Comparison of ENCODE assay signal across 8 cellular contexts in genomic region chr7:50409856-50410468, GRCh38. TPM values are rescaled to one million over a fixed set of nuclear protein-coding genes. Genes with fewer than 3 reads are reported as not detected.
DNase-seq lines count a peak whose midpoint lies in the region; ATAC-seq, FAIRE-seq and TF ChIP-seq lines count a peak whose summit lies in the region.

No MANE protein-coding gene starts in this region.

- H3K27me3 Mint-ChIP-seq in dendritic cell treated with granulocyte-macrophage colony-stimulating factor and Interleukin-4, amounts not matched to agents 40 ng/mL and 50 ng/mL, for 4 days = no peaks in the 10 kb centered on the region

- peaks cover 14% of the 10 kb centered on the region for H3K36me3 Mint-ChIP-seq in dendritic cell treated with granulocyte-macrophage colony-stimulating factor and Interleukin-4, amounts not matched to agents 40 ng/mL and 50 ng/mL, for 4 days (ENCODE audit: low read depth)

- FAIRE-seq in GM12892 (lab: Jason Lieb, UNC) = peak; percentile 93

- DNase-seq in GM12892 (ENCODE audit: insufficient read length) (peak; percentile 37), NCI-H446 (lab: John Stamatoyannopoulos, UW) (no peak), LoVo (ENCODE audit: low spot score) (no peak), DMS53 (lab: John Stamatoyannopoulos, UW) (no peak), EL (no peak)

- peak overlapping the region; percentile 52 for H3K4me3 Mint-ChIP-seq in dendritic cell treated with granulocyte-macrophage colony-stimulating factor and Interleukin-4, amounts not matched to agents 40 ng/mL and 50 ng/mL, for 4 days

- ATAC-seq in GM19467 (IDR thresholded peaks at IDR 0.05; ENCODE audit: unreplicated experiment) (peak; percentile 54), HG03378 (IDR thresholded peaks at IDR 0.05; ENCODE audit: unreplicated experiment) (peak; percentile 66)

- peak overlapping the region; percentile 86 for H3K27ac Mint-ChIP-seq in dendritic cell treated with granulocyte-macrophage colony-stimulating factor and Interleukin-4, amounts not matched to agents 40 ng/mL and 50 ng/mL, for 4 days

- H3K4me1 Mint-ChIP-seq in dendritic cell treated with granulocyte-macrophage colony-stimulating factor and Interleukin-4, amounts not matched to agents 40 ng/mL and 50 ng/mL, for 4 days (ENCODE audit: low read depth) = peaks cover 99% of the 10 kb centered on the region

- no peak for TF ChIP-seq POLR2A in GM12892 (IDR thresholded peaks at IDR 0.05; ENCODE audit: low read depth, low read length)

- intact Hi-C loops in dendritic cell treated with granulocyte-macrophage colony-stimulating factor and Interleukin-4, amounts not matched to agents 40 ng/mL and 50 ng/mL, for 4 days (cut with micrococcal nuclease) = loop anchor here (10.0 kb wide), 1 partner anchor 105 kb away; the partner anchor contains the start of gene IKZF1

- no peaks in the 10 kb centered on the region for H3K9me3 Mint-ChIP-seq in dendritic cell treated with granulocyte-macrophage colony-stimulating factor and Interleukin-4, amounts not matched to agents 40 ng/mL and 50 ng/mL, for 4 days

RNA-seq across cellular contexts. Expression of gene FIGNL1, which starts 40.2 kb away (rescaled TPM):
- 15.5 TPM for polyA plus RNA-seq in GM12892 (2012; ENCODE audit: missing spikeins)
